In genomic region chr4:181488926-181489325, GRCh38 we compare ENCODE assay signal across 16 cellular contexts.
DNase-seq lines count a peak whose midpoint lies in the region; ATAC-seq and TF ChIP-seq lines count a peak whose summit lies in the region.
"Had no signal": no experiment of that assay in that cellular context is flagged by ENCODE, and none has a peak within 500 bp of the region (broad histone marks: within the 10 kb centered on the region; RNA-seq: fewer than 3 reads in every experiment).

No MANE protein-coding gene starts in this region.

- no peaks in the 10 kb centered on the region for H3K36me3 Mint-ChIP-seq in immature natural killer cell

- no peak overlapping the region for H4K91ac ChIP-seq in neuronal stem cell (ENCODE audit: low read depth, low read length, poor library complexity)

- no peaks in the 10 kb centered on the region for H3K79me1 ChIP-seq in neuronal stem cell (ENCODE audit: low read depth, low read length)

- H2BK15ac ChIP-seq in neuronal stem cell (ENCODE audit: low read length): no peak overlapping the region

- H4K8ac ChIP-seq in neuronal stem cell (ENCODE audit: low read depth, low read length): no peak overlapping the region

- H3K14ac ChIP-seq in neuronal stem cell (ENCODE audit: low read length): no peak overlapping the region

- no peak overlapping the region for H3K27ac Mint-ChIP-seq in immature natural killer cell
- H3K27ac Mint-ChIP-seq: B cell; CD4-positive, alpha-beta T cell had no signal

- H2AFZ ChIP-seq in neuronal stem cell (ENCODE audit: low read length): peak overlapping the region; percentile 32
- H2AFZ ChIP-seq: GM23248 had no signal

- no peak overlapping the region for H3K4me3 Mint-ChIP-seq in immature natural killer cell
- H3K4me3 Mint-ChIP-seq: B cell; CD4-positive, alpha-beta T cell had no signal

- no peak overlapping the region for H3K23ac ChIP-seq in neuronal stem cell (ENCODE audit: low read depth, low read length, poor library complexity)

- TF ChIP-seq CTCF in VCaP (conservative IDR thresholded peaks at IDR 0.05): no peak
- no peak for TF ChIP-seq CTCF in gastroesophageal sphincter (IDR thresholded peaks at IDR 0.05)

- H2BK120ac ChIP-seq in neuronal stem cell (ENCODE audit: low read depth, low read length): no peak overlapping the region

- no peak overlapping the region for H3K9ac ChIP-seq in neuronal stem cell (ENCODE audit: low read depth, low read length, poor library complexity)
- H3K9ac ChIP-seq: GM23248 had no signal

- no peak overlapping the region for H3K18ac ChIP-seq in neuronal stem cell (ENCODE audit: low read length)

- no peaks in the 10 kb centered on the region for H3K4me1 Mint-ChIP-seq in immature natural killer cell
- H3K4me1 Mint-ChIP-seq: B cell had no signal

- no peak overlapping the region for H2BK12ac ChIP-seq in neuronal stem cell (ENCODE audit: low read length)

- H3K36me3 ChIP-seq in gastroesophageal sphincter (no peaks in the 10 kb centered on the region), neuronal stem cell (replicated peaks in 1 of 2; ENCODE audit: control insufficient read depth in 2 of 2, insufficient read depth in 2 of 2, low read length in 2 of 2) (no peaks in the 10 kb centered on the region)

- H3K27ac ChIP-seq in VCaP (peak overlapping the region; percentile 68), gastroesophageal sphincter (no peak overlapping the region), neuronal stem cell (replicated peaks; ENCODE audit: low read length) (no peak overlapping the region)
- H3K27ac ChIP-seq: GM23248 had no signal

- TF ChIP-seq POLR2A in gastroesophageal sphincter (IDR thresholded peaks at IDR 0.05): no peak

- H2AK5ac ChIP-seq in neuronal stem cell (ENCODE audit: low read depth, low read length): no peak overlapping the region

- TF ChIP-seq EP300 in gastroesophageal sphincter (IDR thresholded peaks at IDR 0.05): no peak

- no peak overlapping the region for H3K4ac ChIP-seq in neuronal stem cell (ENCODE audit: low read length)

- peak; percentile 19 for ATAC-seq in gastroesophageal sphincter
- no peak for ATAC-seq in GM18870 (IDR thresholded peaks at IDR 0.05; ENCODE audit: unreplicated experiment)
- ATAC-seq: GM12878 had no signal

- H3K9me3 Mint-ChIP-seq in immature natural killer cell: peaks cover 0 to 3% (median under 1%) of the 10 kb centered on the region in 6 donors
- H3K9me3 Mint-ChIP-seq: CD4-positive, alpha-beta T cell had no signal

- in situ Hi-C loops in G401 (cut with HindIII; ENCODE audit: low sequenced_read_pairs): no loop called here

- H3K27me3 ChIP-seq in gastroesophageal sphincter (no peaks in the 10 kb centered on the region), neuronal stem cell (ENCODE audit: control insufficient read depth in 3 of 3, insufficient read depth in 3 of 3, low read depth in 1 of 3, low read length in 3 of 3) (no peaks in the 10 kb centered on the region)

- no peaks in the 10 kb centered on the region for H3K9me3 ChIP-seq in gastroesophageal sphincter
- no peaks in the 10 kb centered on the region for H3K9me3 ChIP-seq in neuronal stem cell (replicated peaks in 1 of 2; ENCODE audit: control insufficient read depth in 2 of 2, insufficient read depth in 1 of 2, low read depth in 1 of 2, low read length in 2 of 2)

- H3K4me2 ChIP-seq in neuronal stem cell (ENCODE audit: insufficient read depth, low read length, poor library complexity, severe bottlenecking): no peak overlapping the region

- H3K4me3 ChIP-seq in gastroesophageal sphincter (no peak overlapping the region), neuronal stem cell (ENCODE audit: low read length in 2 of 2) (no peak overlapping the region)
- H3K4me3 ChIP-seq: GM12878, GM23248 had no signal

- H3K4me1 ChIP-seq in gastroesophageal sphincter (no peaks in the 10 kb centered on the region), neuronal stem cell (ENCODE audit: control insufficient read depth in 2 of 2, insufficient read depth in 1 of 2, low read depth in 1 of 2, low read length in 2 of 2) (no peaks in the 10 kb centered on the region)

- H3K27me3 Mint-ChIP-seq in immature natural killer cell (ENCODE audit: low read depth in 3 of 3): no peaks in the 10 kb centered on the region
- H3K27me3 Mint-ChIP-seq: B cell; CD4-positive, alpha-beta T cell had no signal

- DNase-seq in G401 (ENCODE audit: low spot score) (peak; percentile 13), neuronal stem cell (ENCODE audit: low spot score) (no peak), OCI-M2 (lab: John Stamatoyannopoulos, UW; ENCODE audit: unreplicated experiment) (no peak), immature natural killer cell (no peak), HuH-7.5 (ENCODE audit: low spot score) (no peak)
- DNase-seq: ACHN; Calu3; CD4-positive, alpha-beta T cell; DMS 273 treated with DMSO at 0.1 percent for 48 hours; GM23248; H7 had no signal

- no peak overlapping the region for H2BK5ac ChIP-seq in neuronal stem cell (ENCODE audit: low read length)
